20 cellular contexts compared by ENCODE assay signal in the genomic region with DNA sequence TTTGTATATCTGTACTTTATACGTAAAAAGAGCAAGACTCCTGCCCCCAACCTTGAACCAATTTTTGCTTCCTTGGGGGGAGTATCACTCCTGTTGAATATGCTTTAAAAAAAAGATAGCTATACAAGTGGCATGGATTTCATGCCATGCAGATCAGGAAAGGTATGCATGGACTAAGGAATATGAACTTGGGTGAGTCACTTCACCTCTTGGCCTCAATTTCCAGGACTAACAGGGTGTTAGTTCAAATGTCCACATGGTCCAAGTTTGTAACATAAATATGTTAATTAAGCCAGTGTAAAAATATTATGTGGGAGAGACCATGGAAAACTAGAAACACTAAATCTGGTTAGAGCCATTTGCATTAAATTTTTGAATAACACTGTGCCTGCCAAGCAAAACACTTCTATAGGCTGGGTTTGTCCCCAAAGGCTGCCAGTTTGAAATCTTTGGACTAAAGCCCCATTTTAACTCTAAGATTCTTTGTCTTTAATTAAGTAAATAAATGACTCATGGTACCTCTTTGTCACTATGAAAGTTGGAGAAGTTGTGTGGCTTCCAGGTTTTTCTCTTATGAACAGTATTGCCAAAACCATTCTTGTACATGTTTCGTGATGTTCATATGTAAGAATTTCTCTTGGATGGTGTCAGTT. TPM values are rescaled to one million over a fixed set of nuclear protein-coding genes. Genes with fewer than 3 reads are reported as not detected.
"Had no signal": no experiment of that assay in that cellular context is flagged by ENCODE, and none has a peak within 500 bp of the region (broad histone marks: within the 10 kb centered on the region; RNA-seq: fewer than 3 reads in every experiment).

No MANE protein-coding gene starts in this region.

- H3K27ac Mint-ChIP-seq: activated CD4-positive, alpha-beta memory T cell treated with anti-CD3 and anti-CD28 coated beads for 36 hours; activated naive CD4-positive, alpha-beta T cell treated with anti-CD3 and anti-CD28 coated beads, Interleukin-2, amount 50 U/mL, for 72 hours; immature natural killer cell; nephron progenitor cell had no signal

- H3K4me3 Mint-ChIP-seq: activated CD4-positive, alpha-beta memory T cell treated with anti-CD3 and anti-CD28 coated beads for 36 hours; activated T-cell treated with anti-CD3 and anti-CD28 coated beads, Interleukin-2, amount 50 U/mL, for 4 hours; nephron progenitor cell had no signal

- ATAC-seq: activated naive CD4-positive, alpha-beta T cell treated with anti-CD3 and anti-CD28 coated beads, Interleukin-2, amount 50 U/mL, for 72 hours; activated T-cell treated with anti-CD3 and anti-CD28 coated beads, Interleukin-2, amount 50 U/mL, for 4 hours; left cardiac atrium; stimulated activated naive CD8-positive, alpha-beta T cell treated with anti-CD3 and anti-CD28 coated beads, Interleukin-15, Interleukin-2, amounts not matched to agents 100 U/mL and 50 U/mL, for 24 hours had no signal

- H3K27ac ChIP-seq: colonic mucosa, epithelial cell of prostate had no signal

- H3K9me3 ChIP-seq: colonic mucosa had no signal

- DNase-seq: activated CD4-positive, alpha-beta memory T cell treated with anti-CD3 and anti-CD28 coated beads for 36 hours; activated CD4-positive, alpha-beta T cell treated with anti-CD3 and anti-CD28 coated beads for 1 hour; activated effector memory CD4-positive, alpha-beta T cell treated with anti-CD3 and anti-CD28 coated beads, Interleukin-2, amount 50 U/mL, for 16 hours; activated T-cell treated with anti-CD3 and anti-CD28 coated beads, Interleukin-2, amount 50 U/mL, for 4 hours; amniotic stem cell; colonic mucosa; effector CD8-positive, alpha-beta T cell; glutamatergic neuron; immature natural killer cell; left cardiac atrium; mammary epithelial cell; nephron progenitor cell; stimulated activated CD4-positive, alpha-beta T cell treated with anti-CD3 and anti-CD28 coated beads, Interleukin-12 subunit alpha, Interleukin-12 subunit beta, amount 100 ng/mL, for 4 hours; stimulated activated naive CD8-positive, alpha-beta T cell treated with anti-CD3 and anti-CD28 coated beads, Interleukin-15, Interleukin-2, amounts not matched to agents 100 U/mL and 50 U/mL, for 24 hours; T-helper 9 cell had no signal

- H3K4me3 ChIP-seq: colonic mucosa had no signal

- H3K4me1 Mint-ChIP-seq: nephron progenitor cell had no signal

- H3K27me3 ChIP-seq: colonic mucosa had no signal

- H3K36me3 ChIP-seq: colonic mucosa had no signal

- H3K4me1 ChIP-seq: colonic mucosa had no signal

RNA-seq across cellular contexts. Expression of a gene that starts 33.1 kb away (rescaled TPM):
- total RNA-seq: activated CD4-positive, alpha-beta memory T cell treated with anti-CD3 and anti-CD28 coated beads for 36 hours; activated T-cell treated with anti-CD3 and anti-CD28 coated beads, Interleukin-2, amount 50 U/mL, for 4 hours; bronchial epithelial cell; fibroblast of villous mesenchyme; left cardiac atrium; mammary epithelial cell; pulmonary artery endothelial cell had no signal
- polyA plus RNA-seq: immature natural killer cell, mammary epithelial cell had no signal
